11 cellular contexts compared by ENCODE assay signal in genomic region chr17:3529817-3530741, GRCh38. TPM values are rescaled to one million over a fixed set of nuclear protein-coding genes. Genes with fewer than 3 reads are reported as not detected.
DNase-seq lines count a peak whose midpoint lies in the region; ATAC-seq and TF ChIP-seq lines count a peak whose summit lies in the region.
"Had no signal": no experiment of that assay in that cellular context is flagged by ENCODE, and none has a peak within 500 bp of the region (broad histone marks: within the 10 kb centered on the region; RNA-seq: fewer than 3 reads in every experiment).

No MANE protein-coding gene starts in this region.

- H3K27ac Mint-ChIP-seq in neural progenitor cell (peak overlapping the region; percentile 98), HFFc6 (no peak overlapping the region), immature natural killer cell (no peak overlapping the region)

- peak overlapping the region; percentile 84 for H3K27ac ChIP-seq in left ventricle myocardium inferior (replicated peaks)
- peak overlapping the region; percentile 96 for H3K27ac ChIP-seq in neural progenitor cell
- H3K27ac ChIP-seq: A549 had no signal

- intact Hi-C loops in Right ventricle myocardium inferior (cut with DNase I) (loop anchor here (1.0 kb wide), 1 partner anchor 17 kb away; no protein-coding TSS in a partner anchor), cardiac septum (cut with DNase I) (loop anchor here (2.0 to 10.0 kb wide), 3 partner anchors 17 to 135 kb away; partner anchors contain the start of genes CTNS, EMC6, SHPK and TAX1BP3), left ventricle myocardium inferior (cut with micrococcal nuclease) (no loop called here)

- peak overlapping the region; percentile 68 for H3K4me3 Mint-ChIP-seq in neural progenitor cell
- no peak overlapping the region for H3K4me3 Mint-ChIP-seq in HFFc6
- H3K4me3 Mint-ChIP-seq in immature natural killer cell = no peak overlapping the region

- H3K27me3 ChIP-seq in left ventricle myocardium inferior (ENCODE audit: low read depth) (no peaks in the 10 kb centered on the region), neural progenitor cell (no peaks in the 10 kb centered on the region)

- H3K9me3 Mint-ChIP-seq in neural progenitor cell = no peaks in the 10 kb centered on the region
- peaks cover 3% of the 10 kb centered on the region; the same call in 1 of the 2 replicates for H3K9me3 Mint-ChIP-seq in HFFc6
- H3K9me3 Mint-ChIP-seq in immature natural killer cell = no peaks in the 10 kb centered on the region

- peaks cover 65% of the 10 kb centered on the region for H3K4me1 Mint-ChIP-seq in neural progenitor cell
- H3K4me1 Mint-ChIP-seq in HFFc6 (ENCODE audit: low read depth) = no peaks in the 10 kb centered on the region
- peaks cover 6 to 12% of the 10 kb centered on the region in 2 donors for H3K4me1 Mint-ChIP-seq in immature natural killer cell

- H3K36me3 Mint-ChIP-seq in neural progenitor cell (peaks cover 12% of the 10 kb centered on the region), HFFc6 (ENCODE audit: low read depth) (no peaks in the 10 kb centered on the region), immature natural killer cell (peaks cover 10 to 29% (median 24%) of the 10 kb centered on the region in 3 donors)

- H3F3A ChIP-seq in neural progenitor cell (ENCODE audit: low read depth) = peaks cover 4% of the 10 kb centered on the region

- peak overlapping the region; percentile 69 for H3K4me2 ChIP-seq in neural progenitor cell
- H3K4me2 ChIP-seq: A549 had no signal

- peaks cover 42% of the 10 kb centered on the region for H3K4me1 ChIP-seq in left ventricle myocardium inferior
- peaks cover 25% of the 10 kb centered on the region for H3K4me1 ChIP-seq in neural progenitor cell
- H3K4me1 ChIP-seq: A549 had no signal

- H3K9ac ChIP-seq in neural progenitor cell = no peak overlapping the region

- H3K9me3 ChIP-seq in left ventricle myocardium inferior (replicated peaks) (no peaks in the 10 kb centered on the region), neural progenitor cell (ENCODE audit: low read depth) (no peaks in the 10 kb centered on the region)
- H3K9me3 ChIP-seq: A549 had no signal

- H3K4me3 ChIP-seq in left ventricle myocardium inferior (peak overlapping the region; percentile 47), neural progenitor cell (peak overlapping the region; percentile 19)
- H3K4me3 ChIP-seq: A549 had no signal

- no peaks in the 10 kb centered on the region for H3K79me2 ChIP-seq in neural progenitor cell (ENCODE audit: low read depth)

- ATAC-seq in Right ventricle myocardium inferior = peak; percentile 96
- ATAC-seq: SK-N-SH treated with all-trans-retinoic acid at 6 μM for 48 hours had no signal

- TF ChIP-seq CTCF in left ventricle myocardium inferior (IDR thresholded peaks at IDR 0.05; ENCODE audit: borderline replicate concordance) = no peak
- TF ChIP-seq CTCF in neural progenitor cell (IDR thresholded peaks at IDR 0.05) = no peak
- TF ChIP-seq CTCF in HFFc6 (IDR thresholded peaks at IDR 0.05) = no peak

- H4K20me1 ChIP-seq in neural progenitor cell (ENCODE audit: low read depth) = no peaks in the 10 kb centered on the region

- DNase-seq in Right ventricle myocardium inferior (ENCODE audit: missing footprints) (peak; percentile 89), cardiac septum (ENCODE audit: low spot score) (no peak), left ventricle myocardium inferior (peak; percentile 85), neural progenitor cell (ENCODE audit: low spot score) (peak; percentile 90), COLO668 (lab: John Stamatoyannopoulos, UW; ENCODE audit: unreplicated experiment) (no peak), HFFc6 (no peak), immature natural killer cell (no peak), SHP77 treated with DMSO at 0.1 percent for 48 hours (lab: John Stamatoyannopoulos, UW) (no peak)
- DNase-seq: NCI-H2029 treated with DMSO at 0.1 percent for 48 hours had no signal

- H3K27me3 Mint-ChIP-seq in neural progenitor cell (ENCODE audit: insufficient read depth, low read depth) = peaks cover 3% of the 10 kb centered on the region
- H3K27me3 Mint-ChIP-seq in HFFc6 (ENCODE audit: insufficient read depth) = peaks cover 14% of the 10 kb centered on the region
- H3K27me3 Mint-ChIP-seq in immature natural killer cell (ENCODE audit: low read depth in 3 of 3) = peaks cover 2 to 4% (median 3%) of the 10 kb centered on the region in 3 donors

- peak overlapping the region; percentile 26 for H2AFZ ChIP-seq in neural progenitor cell (replicated peaks)

- H3K36me3 ChIP-seq in left ventricle myocardium inferior = no peaks in the 10 kb centered on the region
- H3K36me3 ChIP-seq in neural progenitor cell = no peaks in the 10 kb centered on the region

RNA-seq across cellular contexts. Expression of gene TRPV3, which starts 27.5 kb away (rescaled TPM):
- total RNA-seq in Right ventricle myocardium inferior (0.84 TPM), cardiac septum (1.0 TPM), left ventricle myocardium inferior (1.0 TPM), neural progenitor cell (ENCODE audit: low replicate concordance) (1.5 and 1.9 TPM in 2 replicates)
- total RNA-seq in HFFc6 (2021; fragmentation: NEBNext Ultra II Directional; extraction: Animal tissue kit (Norgen Biotek cat#: 25700)) = under 1 TPM in 5 of 6 experiments, not detected in 1; 0.07 to 0.66 (median 0.43) TPM
- 1 to 10 TPM in 1 of 3 donors, under 1 TPM in 2; 0.05 to 1.3 (median 0.39) TPM for polyA plus RNA-seq in immature natural killer cell

RNA-seq across cellular contexts. Expression of gene ASPA, which starts 54.3 kb away (rescaled TPM):
- total RNA-seq in Right ventricle myocardium inferior (3.8 TPM), cardiac septum (0.94 TPM), left ventricle myocardium inferior (2.8 TPM), neural progenitor cell (ENCODE audit: low replicate concordance) (not detected in 2 replicates)
- total RNA-seq in HFFc6 (2021; fragmentation: NEBNext Ultra II Directional; extraction: Animal tissue kit (Norgen Biotek cat#: 25700)) = not detected
- polyA plus RNA-seq in immature natural killer cell = not detected
- polyA plus RNA-seq: A549 had no signal

RNA-seq across cellular contexts. Expression of gene SPATA22, which starts 58.5 kb away (rescaled TPM):
- total RNA-seq in Right ventricle myocardium inferior = 0.84 TPM
- not detected for total RNA-seq in cardiac septum
- total RNA-seq in left ventricle myocardium inferior = 0.44 TPM
- total RNA-seq in neural progenitor cell (ENCODE audit: low replicate concordance) = not detected in 2 replicates
- not detected for total RNA-seq in HFFc6 (2021; fragmentation: NEBNext Ultra II Directional; extraction: Animal tissue kit (Norgen Biotek cat#: 25700))
- not detected for polyA plus RNA-seq in immature natural killer cell
- polyA plus RNA-seq: A549 had no signal

Comparison
In these comparisons a context has a peak if more than half of its experiments do, and no peak if none do; other contexts are left out.
1. DNase-seq: peak in Right ventricle myocardium inferior (single experiment), left ventricle myocardium inferior (single experiment) and neural progenitor cell (single experiment); none in cardiac septum (single experiment), COLO668 (single experiment), HFFc6 (single experiment), immature natural killer cell (0 of 3) and SHP77 treated with DMSO at 0.1 percent for 48 hours (single experiment).